8 cellular contexts compared by ENCODE assay signal in genomic region chr1:153978274-153978909, GRCh38. TPM values are rescaled to one million over a fixed set of nuclear protein-coding genes. Genes with fewer than 3 reads are reported as not detected.
DNase-seq lines count a peak whose midpoint lies in the region; ATAC-seq and TF ChIP-seq lines count a peak whose summit lies in the region.

No MANE protein-coding gene starts in this region.

- intact Hi-C loops in body of pancreas (cut with DNase I), result no loop called here
- intact Hi-C loops in aorta (cut with DNase I), result no loop called here

- H3K27ac Mint-ChIP-seq in stimulated activated naive CD8-positive, alpha-beta T cell treated with anti-CD3 and anti-CD28 coated beads, Interleukin-15, Interleukin-2, amounts not matched to agents 100 ng/mL and 50 ng/mL, for 24 hours, result peak overlapping the region; percentile 98
- H3K27ac Mint-ChIP-seq in mesothelial cell of epicardium, result peak overlapping the region; percentile 97

- no peaks in the 10 kb centered on the region for H3K9me3 Mint-ChIP-seq in stimulated activated naive CD8-positive, alpha-beta T cell treated with anti-CD3 and anti-CD28 coated beads, Interleukin-15, Interleukin-2, amounts not matched to agents 100 ng/mL and 50 ng/mL, for 24 hours
- H3K9me3 Mint-ChIP-seq in mesothelial cell of epicardium, result no peaks in the 10 kb centered on the region

- no peaks in the 10 kb centered on the region for H3K27me3 Mint-ChIP-seq in stimulated activated naive CD8-positive, alpha-beta T cell treated with anti-CD3 and anti-CD28 coated beads, Interleukin-15, Interleukin-2, amounts not matched to agents 100 ng/mL and 50 ng/mL, for 24 hours
- H3K27me3 Mint-ChIP-seq in mesothelial cell of epicardium (ENCODE audit: low read depth), result no peaks in the 10 kb centered on the region

- H3K27ac ChIP-seq in body of pancreas, result peak overlapping the region; percentile 85 to 94 (median 88)
- no peak overlapping the region for H3K27ac ChIP-seq in aorta (ENCODE audit: low read depth in 1 of 2, low read length in 2 of 2)

- peaks cover 35% of the 10 kb centered on the region for H3K36me3 Mint-ChIP-seq in stimulated activated naive CD8-positive, alpha-beta T cell treated with anti-CD3 and anti-CD28 coated beads, Interleukin-15, Interleukin-2, amounts not matched to agents 100 ng/mL and 50 ng/mL, for 24 hours (ENCODE audit: low read depth)
- peaks cover 17% of the 10 kb centered on the region for H3K36me3 Mint-ChIP-seq in mesothelial cell of epicardium

- ATAC-seq in stimulated activated naive CD8-positive, alpha-beta T cell treated with anti-CD3 and anti-CD28 coated beads, Interleukin-15, Interleukin-2, amounts not matched to agents 100 U/mL and 50 U/mL, for 24 hours, result no peak
- ATAC-seq in body of pancreas (no peak), aorta (ENCODE audit: low FRiP score) (no peak), HG03469 (IDR thresholded peaks at IDR 0.05; ENCODE audit: unreplicated experiment) (no peak), HG03354 (IDR thresholded peaks at IDR 0.05; ENCODE audit: poor library complexity, severe bottlenecking, unreplicated experiment) (no peak)

- peaks cover 42% of the 10 kb centered on the region for H3K4me1 Mint-ChIP-seq in stimulated activated naive CD8-positive, alpha-beta T cell treated with anti-CD3 and anti-CD28 coated beads, Interleukin-15, Interleukin-2, amounts not matched to agents 100 ng/mL and 50 ng/mL, for 24 hours (ENCODE audit: low read depth)
- peaks cover 28% of the 10 kb centered on the region for H3K4me1 Mint-ChIP-seq in mesothelial cell of epicardium

- DNase-seq in stimulated activated naive CD8-positive, alpha-beta T cell treated with anti-CD3 and anti-CD28 coated beads, Interleukin-15, Interleukin-2, amounts not matched to agents 100 U/mL and 50 U/mL, for 24 hours, result no peak
- DNase-seq in body of pancreas (no peak), mesothelial cell of epicardium (ENCODE audit: low spot score in 2 of 2, unreplicated experiment in 2 of 2) (no peak), aorta (no peak), NCI-H146 treated with DMSO at 0.1 percent for 48 hours (lab: John Stamatoyannopoulos, UW; ENCODE audit: unreplicated experiment) (no peak)

- WGBS in body of pancreas, 2 donors, result 46 to 51% methylated on average over 9 of the region's 9 CpGs
- 58 to 62% methylated on average over 9 of the region's 9 CpGs for WGBS in aorta, 2 donors

- H3K27me3 ChIP-seq in body of pancreas (no peaks in the 10 kb centered on the region), aorta (ENCODE audit: control insufficient read depth in 1 of 2, insufficient read depth in 2 of 2, low read length in 1 of 2) (no peaks in the 10 kb centered on the region)

- peak overlapping the region in 1 of 2 donors; percentile 86 for H3K4me3 ChIP-seq in body of pancreas
- peak overlapping the region; percentile 70 to 83 for H3K4me3 ChIP-seq in aorta (ENCODE audit: low read length in 2 of 2)

- H3K9me3 ChIP-seq in body of pancreas, result no peaks in the 10 kb centered on the region
- H3K9me3 ChIP-seq in aorta (ENCODE audit: control insufficient read depth, low read length), result no peaks in the 10 kb centered on the region

- no peak for TF ChIP-seq POLR2A in body of pancreas (IDR thresholded peaks at IDR 0.05)

- H3K4me1 ChIP-seq in body of pancreas, result peaks cover 24% of the 10 kb centered on the region
- no peaks in the 10 kb centered on the region for H3K4me1 ChIP-seq in aorta (ENCODE audit: control insufficient read depth in 1 of 2, insufficient read depth in 2 of 2, low read length in 2 of 2)

- H3K36me3 ChIP-seq in body of pancreas (replicated peaks in 1 of 2; ENCODE audit: insufficient read depth in 1 of 2, low read depth in 2 of 2), result peaks cover 7 to 12% of the 10 kb centered on the region in 2 donors
- H3K36me3 ChIP-seq in aorta (ENCODE audit: control insufficient read depth in 1 of 2, insufficient read depth in 2 of 2, low read length in 1 of 2), result peaks cover 0 to 2% of the 10 kb centered on the region in 2 donors

- H3K4me3 Mint-ChIP-seq in stimulated activated naive CD8-positive, alpha-beta T cell treated with anti-CD3 and anti-CD28 coated beads, Interleukin-15, Interleukin-2, amounts not matched to agents 100 ng/mL and 50 ng/mL, for 24 hours, result peak overlapping the region; percentile 98
- H3K4me3 Mint-ChIP-seq in mesothelial cell of epicardium, result peak overlapping the region; percentile 97

- TF ChIP-seq CTCF in body of pancreas (IDR thresholded peaks at IDR 0.05) (no peak), mesothelial cell of epicardium (IDR thresholded peaks at IDR 0.05; ENCODE audit: unreplicated experiment) (no peak)

RNA-seq across cellular contexts. Expression of gene JTB, which starts 0.9 kb away (rescaled TPM):
- total RNA-seq in body of pancreas (100 to 1,000 TPM; 151 to 177 TPM), mesothelial cell of epicardium (67.6 to 74.1 TPM (median 72.1 TPM) in 3 replicates), aorta (10 to 100 TPM; 84.8 to 88.3 TPM)
- polyA plus RNA-seq in aorta, result 100 to 1,000 TPM; 204 to 227 TPM

RNA-seq across cellular contexts. Expression of gene RAB13, which starts 7.7 kb away (rescaled TPM):
- total RNA-seq in body of pancreas (10 to 100 TPM; 16.2 to 29.6 TPM), mesothelial cell of epicardium (87.7 to 92.0 TPM (median 90.2 TPM) in 3 replicates), aorta (100 to 1,000 TPM; 127 to 135 TPM)
- polyA plus RNA-seq in aorta, result 100 to 1,000 TPM; 266 to 643 TPM

RNA-seq across cellular contexts. Expression of gene CREB3L4, which starts 10.7 kb away (rescaled TPM):
- total RNA-seq in body of pancreas (10 to 100 TPM in 1 of 2 donors, under 1 TPM in 1; 0.66 to 14.0 TPM), mesothelial cell of epicardium (29.9 to 33.1 TPM (median 31.1 TPM) in 3 replicates), aorta (1 to 10 TPM; 5.0 to 8.9 TPM)
- 10 to 100 TPM in 1 of 2 donors, 1 to 10 TPM in 1; 1.4 to 10.7 TPM for polyA plus RNA-seq in aorta

RNA-seq across cellular contexts. Expression of gene RPS27, which starts 12.2 kb away (rescaled TPM):
- 100 to 1,000 TPM; 538 to 734 TPM for total RNA-seq in body of pancreas
- 2,145 to 2,266 TPM (median 2,211 TPM) in 3 replicates for total RNA-seq in mesothelial cell of epicardium
- 1,000 to 10,000 TPM; 1,406 to 1,521 TPM for total RNA-seq in aorta
- polyA plus RNA-seq in aorta, result over 10,000 TPM; 13,485 to 25,693 TPM

RNA-seq across cellular contexts. Expression of gene SLC39A1, which starts 15.1 kb away (rescaled TPM):
- 10 to 100 TPM; 30.7 to 35.5 TPM for total RNA-seq in body of pancreas
- total RNA-seq in mesothelial cell of epicardium, result 73.3 to 76.3 TPM (median 73.9 TPM) in 3 replicates
- 10 to 100 TPM; 88.9 to 91.1 TPM for total RNA-seq in aorta
- 10 to 100 TPM; 54.5 to 96.7 TPM for polyA plus RNA-seq in aorta

Comparison
In these comparisons a context has a peak if more than half of its experiments do, and no peak if none do; other contexts are left out.
1. H3K27ac ChIP-seq: peak in body of pancreas (4 of 4); none in aorta (0 of 2).